ENCODE assay signal across 9 cellular contexts in genomic region chr12:49974231-49974675, GRCh38. TPM values are rescaled to one million over a fixed set of nuclear protein-coding genes. Genes with fewer than 3 reads are reported as not detected.
A peak's percentile ranks its signal among the peaks of the same experiment; 100 is the strongest.
DNase-seq lines count a peak whose midpoint lies in the region; ATAC-seq and TF ChIP-seq lines count a peak whose summit lies in the region.
"Had no signal": no experiment of that assay in that cellular context is flagged by ENCODE, and none has a peak within 500 bp of the region (broad histone marks: within the 10 kb centered on the region; RNA-seq: fewer than 3 reads in every experiment).

No MANE protein-coding gene starts in this region.

- H3K36me3 Mint-ChIP-seq in neural crest cell (ENCODE audit: low read depth): no peaks in the 10 kb centered on the region

- H3K4me1 Mint-ChIP-seq in neural crest cell: peaks cover 12% of the 10 kb centered on the region

- H4K20me1 ChIP-seq in fibroblast of lung (ENCODE audit: control insufficient read depth, extremely low read depth, insufficient read depth, low read length): no peaks in the 10 kb centered on the region

- no peak overlapping the region for H3K9ac ChIP-seq in fibroblast of lung (ENCODE audit: insufficient read depth, low read length)

- H3K27ac ChIP-seq in fibroblast of lung (ENCODE audit: insufficient read depth, low read length): no peak overlapping the region

- no peak for ATAC-seq in HG03432 (IDR thresholded peaks at IDR 0.05; ENCODE audit: unreplicated experiment)

- H3K27me3 ChIP-seq in fibroblast of lung (ENCODE audit: control insufficient read depth, insufficient read depth, low read length): peaks cover 22% of the 10 kb centered on the region

- no peaks in the 10 kb centered on the region for H3K9me3 ChIP-seq in fibroblast of lung (ENCODE audit: control insufficient read depth, insufficient read depth, low read depth, low read length)
- H3K9me3 ChIP-seq: prostate gland had no signal

- H3K27me3 Mint-ChIP-seq in neural crest cell (ENCODE audit: low read depth): no peaks in the 10 kb centered on the region

- TF ChIP-seq CTCF in fibroblast of lung (conservative IDR thresholded peaks at IDR 0.05 in 1 of 2, IDR thresholded peaks at IDR 0.05 in 1 of 2; ENCODE audit: low read depth in 1 of 2, low read length in 2 of 2) (peak; percentile 61 to 77), neural crest cell (conservative IDR thresholded peaks at IDR 0.05) (peak; percentile 50)

- H3K4me2 ChIP-seq in fibroblast of lung (ENCODE audit: extremely low read depth, insufficient read depth, low read length): peak overlapping the region; percentile 56

- no peaks in the 10 kb centered on the region for H3K36me3 ChIP-seq in fibroblast of lung (ENCODE audit: control insufficient read depth, insufficient read depth, low read length)
- H3K36me3 ChIP-seq: prostate gland had no signal

- no peak overlapping the region for H3K4me3 ChIP-seq in fibroblast of lung (replicated peaks in 1 of 4; ENCODE audit: control extremely low read depth in 1 of 4, insufficient read depth in 1 of 4, low read depth in 3 of 4, low read length in 4 of 4)
- H3K4me3 ChIP-seq: prostate gland had no signal

- DNase-seq in CMK (ENCODE audit: low read depth) (peak; percentile 32), SHP77 (lab: John Stamatoyannopoulos, UW) (peak; percentile 48 to 70), fibroblast of lung (ENCODE audit: low read depth in 2 of 2) (peak; percentile 51 to 78), neural crest cell (ENCODE audit: low read depth, low spot score) (peak; percentile 40), SKM-1 (lab: John Stamatoyannopoulos, UW; ENCODE audit: unreplicated experiment) (no peak), ureter (ENCODE audit: low spot score) (no peak), foreskin melanocyte (no peak)

- H3K9me3 Mint-ChIP-seq in neural crest cell: no peaks in the 10 kb centered on the region

- H2AFZ ChIP-seq in fibroblast of lung (ENCODE audit: low read length): no peak overlapping the region

- no peaks in the 10 kb centered on the region for H3K79me2 ChIP-seq in fibroblast of lung (ENCODE audit: control insufficient read depth, insufficient read depth, low read length)

- H3K27ac Mint-ChIP-seq in neural crest cell (ENCODE audit: unreplicated experiment): no peak overlapping the region

- H3K4me1 ChIP-seq in fibroblast of lung (ENCODE audit: control insufficient read depth, extremely low read depth, insufficient read depth, low read length): no peaks in the 10 kb centered on the region
- H3K4me1 ChIP-seq: prostate gland had no signal

- no peak overlapping the region for H3K4me3 Mint-ChIP-seq in neural crest cell

RNA-seq across cellular contexts. Expression of gene AQP6, which starts 1.5 kb away (rescaled TPM):
- total RNA-seq in fibroblast of lung (under 0.01 and 0.17 TPM in 2 replicates), neural crest cell (0.21 TPM in 1 of 2 replicates, not detected in the other), ureter (not detected)
- 0.06 TPM in 1 of 2 replicates, not detected in the other for polyA plus RNA-seq in fibroblast of lung
- 0.06 TPM in 1 of 2 replicates, not detected in the other for polyA plus RNA-seq in fibroblast of lung (2012)
- polyA minus RNA-seq in fibroblast of lung (ENCODE audit: low replicate concordance): not detected in 2 replicates

RNA-seq across cellular contexts. Expression of gene AQP5, which starts 12.6 kb away (rescaled TPM):
- total RNA-seq in fibroblast of lung: under 0.01 TPM in 1 of 2 replicates, not detected in the other
- not detected in 2 replicates for polyA plus RNA-seq in fibroblast of lung
- polyA plus RNA-seq in fibroblast of lung (2012): not detected in 2 replicates
- polyA minus RNA-seq in fibroblast of lung (ENCODE audit: low replicate concordance): not detected in 2 replicates
- total RNA-seq in neural crest cell: 1.2 and 2.4 TPM in 2 replicates
- 0.34 TPM for total RNA-seq in ureter

RNA-seq across cellular contexts. Expression of gene AQP2, which starts 23.7 kb away (rescaled TPM):
- total RNA-seq in fibroblast of lung (not detected in 2 replicates), neural crest cell (not detected in 2 replicates), ureter (0.70 TPM)
- not detected in 2 replicates for polyA plus RNA-seq in fibroblast of lung
- polyA plus RNA-seq in fibroblast of lung (2012): not detected in 2 replicates
- polyA minus RNA-seq in fibroblast of lung (ENCODE audit: low replicate concordance): not detected in 2 replicates

RNA-seq across cellular contexts. Expression of gene RACGAP1, which starts 51.0 kb away (rescaled TPM):
- total RNA-seq in fibroblast of lung (15.2 and 38.1 TPM in 2 replicates), neural crest cell (91.7 and 104 TPM in 2 replicates), ureter (5.3 TPM)
- 22.9 and 73.4 TPM in 2 replicates for polyA plus RNA-seq in fibroblast of lung
- polyA plus RNA-seq in fibroblast of lung (2012): 25.0 and 77.1 TPM in 2 replicates
- 7.4 and 96.5 TPM in 2 replicates for polyA minus RNA-seq in fibroblast of lung (ENCODE audit: low replicate concordance)

Comparison
In these comparisons a context has a peak if more than half of its experiments do, and no peak if none do; other contexts are left out.
1. DNase-seq: peak in CMK (single experiment), SHP77 (2 of 2), fibroblast of lung (2 of 2) and neural crest cell (single experiment); none in SKM-1 (single experiment), ureter (single experiment) and foreskin melanocyte (single experiment).